1 cellular context compared by ENCODE assay signal in the genomic region with DNA sequence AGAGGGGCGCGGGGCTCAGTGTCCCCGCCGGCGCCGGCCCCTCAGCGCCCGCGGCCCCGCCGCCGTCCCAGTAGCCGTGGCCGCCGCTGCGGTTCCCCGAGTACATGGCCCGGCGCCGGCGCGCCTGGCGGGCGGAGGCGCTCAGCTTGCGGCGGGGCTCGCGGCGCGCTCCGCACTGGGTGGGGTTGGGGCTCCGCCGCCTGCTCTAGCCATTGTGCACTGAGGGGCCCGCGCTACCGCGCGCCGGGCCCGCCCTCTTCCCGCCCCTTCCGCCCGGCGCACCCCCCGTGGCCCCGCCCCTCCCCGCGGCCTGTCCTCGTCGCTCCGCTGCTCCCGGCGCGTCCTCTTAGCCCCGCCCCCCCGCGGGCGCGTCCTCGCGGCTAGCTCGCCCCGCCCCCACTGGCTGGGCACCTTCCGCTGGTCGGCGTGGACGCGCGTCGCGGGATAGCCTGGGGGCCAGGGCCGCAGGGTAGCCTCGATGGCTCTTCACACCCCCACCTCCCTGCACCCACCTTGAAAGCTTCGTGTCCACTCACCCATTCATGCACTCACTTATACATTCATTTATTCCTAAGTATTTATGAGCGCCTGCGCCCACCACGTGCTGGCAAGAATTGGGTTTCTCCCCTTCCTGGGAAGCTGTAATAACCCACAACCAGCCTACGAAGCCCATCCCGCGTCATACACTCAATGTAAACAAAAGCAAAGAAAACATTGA.
TF ChIP-seq lines count a peak whose summit lies in the region.

A gene with protein sequence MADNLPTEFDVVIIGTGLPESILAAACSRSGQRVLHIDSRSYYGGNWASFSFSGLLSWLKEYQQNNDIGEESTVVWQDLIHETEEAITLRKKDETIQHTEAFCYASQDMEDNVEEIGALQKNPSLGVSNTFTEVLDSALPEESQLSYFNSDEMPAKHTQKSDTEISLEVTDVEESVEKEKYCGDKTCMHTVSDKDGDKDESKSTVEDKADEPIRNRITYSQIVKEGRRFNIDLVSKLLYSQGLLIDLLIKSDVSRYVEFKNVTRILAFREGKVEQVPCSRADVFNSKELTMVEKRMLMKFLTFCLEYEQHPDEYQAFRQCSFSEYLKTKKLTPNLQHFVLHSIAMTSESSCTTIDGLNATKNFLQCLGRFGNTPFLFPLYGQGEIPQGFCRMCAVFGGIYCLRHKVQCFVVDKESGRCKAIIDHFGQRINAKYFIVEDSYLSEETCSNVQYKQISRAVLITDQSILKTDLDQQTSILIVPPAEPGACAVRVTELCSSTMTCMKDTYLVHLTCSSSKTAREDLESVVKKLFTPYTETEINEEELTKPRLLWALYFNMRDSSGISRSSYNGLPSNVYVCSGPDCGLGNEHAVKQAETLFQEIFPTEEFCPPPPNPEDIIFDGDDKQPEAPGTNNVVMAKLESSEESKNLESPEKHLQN (minus strand): TSS at position 221 of the 718 bp plus-strand sequence. CDS start 4,603 bp downstream, outside the sequence.
A gene with protein sequence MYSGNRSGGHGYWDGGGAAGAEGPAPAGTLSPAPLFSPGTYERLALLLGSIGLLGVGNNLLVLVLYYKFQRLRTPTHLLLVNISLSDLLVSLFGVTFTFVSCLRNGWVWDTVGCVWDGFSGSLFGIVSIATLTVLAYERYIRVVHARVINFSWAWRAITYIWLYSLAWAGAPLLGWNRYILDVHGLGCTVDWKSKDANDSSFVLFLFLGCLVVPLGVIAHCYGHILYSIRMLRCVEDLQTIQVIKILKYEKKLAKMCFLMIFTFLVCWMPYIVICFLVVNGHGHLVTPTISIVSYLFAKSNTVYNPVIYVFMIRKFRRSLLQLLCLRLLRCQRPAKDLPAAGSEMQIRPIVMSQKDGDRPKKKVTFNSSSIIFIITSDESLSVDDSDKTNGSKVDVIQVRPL (minus strand): TSS at position 221 of the 718 bp plus-strand sequence. CDS start 115 bp downstream, at position 106.

TF ChIP-seq in HEK293, 187 proteins besides CTCF, POLR2A, EP300 and RAD21 (continued from another document and continues in another):
- TF ChIP-seq ZBTB20 (tag by site-specific recombination; IDR thresholded peaks at IDR 0.05) (no peak), HOXC10 (CRISPR knock-in tag; IDR thresholded peaks at IDR 0.05) (no peak), KLF9 (tag by site-specific recombination; IDR thresholded peaks at IDR 0.05; ENCODE audit: low read depth) (no peak; the same call in 1 of the 2 replicates), GLIS1 (tag by site-specific recombination; IDR thresholded peaks at IDR 0.05) (peak; percentile 18; the same call in 1 of the 2 replicates), EGR2 (tag by site-specific recombination; IDR thresholded peaks at IDR 0.05; ENCODE audit: low read depth) (peak; percentile 64), ZNF335 (tag by site-specific recombination; conservative IDR thresholded peaks at IDR 0.05) (peak; percentile 87), ZXDB (tag by site-specific recombination; IDR thresholded peaks at IDR 0.05) (peak; percentile 60), ZNF37A (tag by site-specific recombination; IDR thresholded peaks at IDR 0.05) (peak; percentile 38; the same call in 1 of the 2 replicates), ZNF19 (tag by site-specific recombination; IDR thresholded peaks at IDR 0.05; ENCODE audit: low read depth) (no peak), ZNF76 (tag by site-specific recombination; IDR thresholded peaks at IDR 0.05; ENCODE audit: borderline replicate concordance, low read depth) (peak; percentile 19; the same call in 1 of the 2 replicates), KLF8 (tag by site-specific recombination; IDR thresholded peaks at IDR 0.05) (0 out of 2 replicates have a peak, but pooled peaks have one; percentile 20), ZBTB17 (tag by site-specific recombination; IDR thresholded peaks at IDR 0.05) (no peak), ZBTB21 (tag by site-specific recombination; IDR thresholded peaks at IDR 0.05) (no peak), ZNF677 (tag by site-specific recombination; IDR thresholded peaks at IDR 0.05) (0 out of 2 replicates have a peak, but pooled peaks have one; percentile 46), ZNF629 (tag by site-specific recombination; IDR thresholded peaks at IDR 0.05) (peak; percentile 45; the same call in 1 of the 2 replicates), SP7 (tag by site-specific recombination; IDR thresholded peaks at IDR 0.05) (peak; percentile 67), ZNF138 (tag by site-specific recombination; IDR thresholded peaks at IDR 0.05; ENCODE audit: borderline replicate concordance) (no peak), ZNF48 (tag by site-specific recombination; IDR thresholded peaks at IDR 0.05) (no peak)
- TF ChIP-seq, protein P1, sequence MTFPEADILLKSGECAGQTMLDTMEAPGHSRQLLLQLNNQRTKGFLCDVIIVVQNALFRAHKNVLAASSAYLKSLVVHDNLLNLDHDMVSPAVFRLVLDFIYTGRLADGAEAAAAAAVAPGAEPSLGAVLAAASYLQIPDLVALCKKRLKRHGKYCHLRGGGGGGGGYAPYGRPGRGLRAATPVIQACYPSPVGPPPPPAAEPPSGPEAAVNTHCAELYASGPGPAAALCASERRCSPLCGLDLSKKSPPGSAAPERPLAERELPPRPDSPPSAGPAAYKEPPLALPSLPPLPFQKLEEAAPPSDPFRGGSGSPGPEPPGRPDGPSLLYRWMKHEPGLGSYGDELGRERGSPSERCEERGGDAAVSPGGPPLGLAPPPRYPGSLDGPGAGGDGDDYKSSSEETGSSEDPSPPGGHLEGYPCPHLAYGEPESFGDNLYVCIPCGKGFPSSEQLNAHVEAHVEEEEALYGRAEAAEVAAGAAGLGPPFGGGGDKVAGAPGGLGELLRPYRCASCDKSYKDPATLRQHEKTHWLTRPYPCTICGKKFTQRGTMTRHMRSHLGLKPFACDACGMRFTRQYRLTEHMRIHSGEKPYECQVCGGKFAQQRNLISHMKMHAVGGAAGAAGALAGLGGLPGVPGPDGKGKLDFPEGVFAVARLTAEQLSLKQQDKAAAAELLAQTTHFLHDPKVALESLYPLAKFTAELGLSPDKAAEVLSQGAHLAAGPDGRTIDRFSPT (tag by site-specific recombination; IDR thresholded peaks at IDR 0.05): peak; percentile 96
- TF ChIP-seq, protein P2, sequence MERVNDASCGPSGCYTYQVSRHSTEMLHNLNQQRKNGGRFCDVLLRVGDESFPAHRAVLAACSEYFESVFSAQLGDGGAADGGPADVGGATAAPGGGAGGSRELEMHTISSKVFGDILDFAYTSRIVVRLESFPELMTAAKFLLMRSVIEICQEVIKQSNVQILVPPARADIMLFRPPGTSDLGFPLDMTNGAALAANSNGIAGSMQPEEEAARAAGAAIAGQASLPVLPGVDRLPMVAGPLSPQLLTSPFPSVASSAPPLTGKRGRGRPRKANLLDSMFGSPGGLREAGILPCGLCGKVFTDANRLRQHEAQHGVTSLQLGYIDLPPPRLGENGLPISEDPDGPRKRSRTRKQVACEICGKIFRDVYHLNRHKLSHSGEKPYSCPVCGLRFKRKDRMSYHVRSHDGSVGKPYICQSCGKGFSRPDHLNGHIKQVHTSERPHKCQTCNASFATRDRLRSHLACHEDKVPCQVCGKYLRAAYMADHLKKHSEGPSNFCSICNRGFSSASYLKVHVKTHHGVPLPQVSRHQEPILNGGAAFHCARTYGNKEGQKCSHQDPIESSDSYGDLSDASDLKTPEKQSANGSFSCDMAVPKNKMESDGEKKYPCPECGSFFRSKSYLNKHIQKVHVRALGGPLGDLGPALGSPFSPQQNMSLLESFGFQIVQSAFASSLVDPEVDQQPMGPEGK (tag by site-specific recombination; IDR thresholded peaks at IDR 0.05): peak; percentile 75
- TF ChIP-seq, protein P3, sequence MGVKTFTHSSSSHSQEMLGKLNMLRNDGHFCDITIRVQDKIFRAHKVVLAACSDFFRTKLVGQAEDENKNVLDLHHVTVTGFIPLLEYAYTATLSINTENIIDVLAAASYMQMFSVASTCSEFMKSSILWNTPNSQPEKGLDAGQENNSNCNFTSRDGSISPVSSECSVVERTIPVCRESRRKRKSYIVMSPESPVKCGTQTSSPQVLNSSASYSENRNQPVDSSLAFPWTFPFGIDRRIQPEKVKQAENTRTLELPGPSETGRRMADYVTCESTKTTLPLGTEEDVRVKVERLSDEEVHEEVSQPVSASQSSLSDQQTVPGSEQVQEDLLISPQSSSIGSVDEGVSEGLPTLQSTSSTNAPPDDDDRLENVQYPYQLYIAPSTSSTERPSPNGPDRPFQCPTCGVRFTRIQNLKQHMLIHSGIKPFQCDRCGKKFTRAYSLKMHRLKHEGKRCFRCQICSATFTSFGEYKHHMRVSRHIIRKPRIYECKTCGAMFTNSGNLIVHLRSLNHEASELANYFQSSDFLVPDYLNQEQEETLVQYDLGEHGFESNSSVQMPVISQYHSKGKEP (tag by site-specific recombination; IDR thresholded peaks at IDR 0.05): no peak
- TF ChIP-seq, protein P4, sequence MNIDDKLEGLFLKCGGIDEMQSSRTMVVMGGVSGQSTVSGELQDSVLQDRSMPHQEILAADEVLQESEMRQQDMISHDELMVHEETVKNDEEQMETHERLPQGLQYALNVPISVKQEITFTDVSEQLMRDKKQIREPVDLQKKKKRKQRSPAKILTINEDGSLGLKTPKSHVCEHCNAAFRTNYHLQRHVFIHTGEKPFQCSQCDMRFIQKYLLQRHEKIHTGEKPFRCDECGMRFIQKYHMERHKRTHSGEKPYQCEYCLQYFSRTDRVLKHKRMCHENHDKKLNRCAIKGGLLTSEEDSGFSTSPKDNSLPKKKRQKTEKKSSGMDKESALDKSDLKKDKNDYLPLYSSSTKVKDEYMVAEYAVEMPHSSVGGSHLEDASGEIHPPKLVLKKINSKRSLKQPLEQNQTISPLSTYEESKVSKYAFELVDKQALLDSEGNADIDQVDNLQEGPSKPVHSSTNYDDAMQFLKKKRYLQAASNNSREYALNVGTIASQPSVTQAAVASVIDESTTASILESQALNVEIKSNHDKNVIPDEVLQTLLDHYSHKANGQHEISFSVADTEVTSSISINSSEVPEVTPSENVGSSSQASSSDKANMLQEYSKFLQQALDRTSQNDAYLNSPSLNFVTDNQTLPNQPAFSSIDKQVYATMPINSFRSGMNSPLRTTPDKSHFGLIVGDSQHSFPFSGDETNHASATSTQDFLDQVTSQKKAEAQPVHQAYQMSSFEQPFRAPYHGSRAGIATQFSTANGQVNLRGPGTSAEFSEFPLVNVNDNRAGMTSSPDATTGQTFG (tag by site-specific recombination; IDR thresholded peaks at IDR 0.05; ENCODE audit: borderline replicate concordance): no peak
- TF ChIP-seq, protein P5, sequence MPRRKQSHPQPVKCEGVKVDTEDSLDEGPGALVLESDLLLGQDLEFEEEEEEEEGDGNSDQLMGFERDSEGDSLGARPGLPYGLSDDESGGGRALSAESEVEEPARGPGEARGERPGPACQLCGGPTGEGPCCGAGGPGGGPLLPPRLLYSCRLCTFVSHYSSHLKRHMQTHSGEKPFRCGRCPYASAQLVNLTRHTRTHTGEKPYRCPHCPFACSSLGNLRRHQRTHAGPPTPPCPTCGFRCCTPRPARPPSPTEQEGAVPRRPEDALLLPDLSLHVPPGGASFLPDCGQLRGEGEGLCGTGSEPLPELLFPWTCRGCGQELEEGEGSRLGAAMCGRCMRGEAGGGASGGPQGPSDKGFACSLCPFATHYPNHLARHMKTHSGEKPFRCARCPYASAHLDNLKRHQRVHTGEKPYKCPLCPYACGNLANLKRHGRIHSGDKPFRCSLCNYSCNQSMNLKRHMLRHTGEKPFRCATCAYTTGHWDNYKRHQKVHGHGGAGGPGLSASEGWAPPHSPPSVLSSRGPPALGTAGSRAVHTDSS (tag by site-specific recombination; IDR thresholded peaks at IDR 0.05): 0 out of 2 replicates have a peak, but pooled peaks have one; percentile 3
- TF ChIP-seq, protein P6, sequence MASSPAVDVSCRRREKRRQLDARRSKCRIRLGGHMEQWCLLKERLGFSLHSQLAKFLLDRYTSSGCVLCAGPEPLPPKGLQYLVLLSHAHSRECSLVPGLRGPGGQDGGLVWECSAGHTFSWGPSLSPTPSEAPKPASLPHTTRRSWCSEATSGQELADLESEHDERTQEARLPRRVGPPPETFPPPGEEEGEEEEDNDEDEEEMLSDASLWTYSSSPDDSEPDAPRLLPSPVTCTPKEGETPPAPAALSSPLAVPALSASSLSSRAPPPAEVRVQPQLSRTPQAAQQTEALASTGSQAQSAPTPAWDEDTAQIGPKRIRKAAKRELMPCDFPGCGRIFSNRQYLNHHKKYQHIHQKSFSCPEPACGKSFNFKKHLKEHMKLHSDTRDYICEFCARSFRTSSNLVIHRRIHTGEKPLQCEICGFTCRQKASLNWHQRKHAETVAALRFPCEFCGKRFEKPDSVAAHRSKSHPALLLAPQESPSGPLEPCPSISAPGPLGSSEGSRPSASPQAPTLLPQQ (tag by site-specific recombination; IDR thresholded peaks at IDR 0.05): 0 out of 2 replicates have a peak, but pooled peaks have one; percentile 65
- TF ChIP-seq, protein P7, sequence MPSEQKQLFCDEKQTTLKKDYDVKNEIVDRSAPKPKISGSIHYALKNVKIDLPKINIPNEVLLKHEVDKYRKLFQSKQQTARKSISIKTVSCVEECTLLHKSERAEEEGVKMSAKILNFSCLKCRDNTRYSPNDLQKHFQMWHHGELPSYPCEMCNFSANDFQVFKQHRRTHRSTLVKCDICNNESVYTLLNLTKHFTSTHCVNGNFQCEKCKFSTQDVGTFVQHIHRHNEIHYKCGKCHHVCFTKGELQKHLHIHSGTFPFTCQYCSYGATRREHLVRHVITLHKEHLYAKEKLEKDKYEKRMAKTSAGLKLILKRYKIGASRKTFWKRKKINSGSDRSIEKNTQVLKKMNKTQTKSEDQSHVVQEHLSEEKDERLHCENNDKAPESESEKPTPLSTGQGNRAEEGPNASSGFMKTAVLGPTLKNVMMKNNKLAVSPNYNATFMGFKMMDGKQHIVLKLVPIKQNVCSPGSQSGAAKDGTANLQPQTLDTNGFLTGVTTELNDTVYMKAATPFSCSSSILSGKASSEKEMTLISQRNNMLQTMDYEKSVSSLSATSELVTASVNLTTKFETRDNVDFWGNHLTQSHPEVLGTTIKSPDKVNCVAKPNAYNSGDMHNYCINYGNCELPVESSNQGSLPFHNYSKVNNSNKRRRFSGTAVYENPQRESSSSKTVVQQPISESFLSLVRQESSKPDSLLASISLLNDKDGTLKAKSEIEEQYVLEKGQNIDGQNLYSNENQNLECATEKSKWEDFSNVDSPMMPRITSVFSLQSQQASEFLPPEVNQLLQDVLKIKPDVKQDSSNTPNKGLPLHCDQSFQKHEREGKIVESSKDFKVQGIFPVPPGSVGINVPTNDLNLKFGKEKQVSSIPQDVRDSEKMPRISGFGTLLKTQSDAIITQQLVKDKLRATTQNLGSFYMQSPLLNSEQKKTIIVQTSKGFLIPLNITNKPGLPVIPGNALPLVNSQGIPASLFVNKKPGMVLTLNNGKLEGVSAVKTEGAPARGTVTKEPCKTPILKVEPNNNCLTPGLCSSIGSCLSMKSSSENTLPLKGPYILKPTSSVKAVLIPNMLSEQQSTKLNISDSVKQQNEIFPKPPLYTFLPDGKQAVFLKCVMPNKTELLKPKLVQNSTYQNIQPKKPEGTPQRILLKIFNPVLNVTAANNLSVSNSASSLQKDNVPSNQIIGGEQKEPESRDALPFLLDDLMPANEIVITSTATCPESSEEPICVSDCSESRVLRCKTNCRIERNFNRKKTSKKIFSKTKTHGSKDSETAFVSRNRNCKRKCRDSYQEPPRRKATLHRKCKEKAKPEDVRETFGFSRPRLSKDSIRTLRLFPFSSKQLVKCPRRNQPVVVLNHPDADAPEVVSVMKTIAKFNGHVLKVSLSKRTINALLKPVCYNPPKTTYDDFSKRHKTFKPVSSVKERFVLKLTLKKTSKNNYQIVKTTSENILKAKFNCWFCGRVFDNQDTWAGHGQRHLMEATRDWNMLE (tag by site-specific recombination; conservative IDR thresholded peaks at IDR 0.05; ENCODE audit: low read depth): peak; percentile 57; the same call in 1 of the 2 replicates
